Comparison of ENCODE assay signal across 8 cellular contexts in the genomic region with DNA sequence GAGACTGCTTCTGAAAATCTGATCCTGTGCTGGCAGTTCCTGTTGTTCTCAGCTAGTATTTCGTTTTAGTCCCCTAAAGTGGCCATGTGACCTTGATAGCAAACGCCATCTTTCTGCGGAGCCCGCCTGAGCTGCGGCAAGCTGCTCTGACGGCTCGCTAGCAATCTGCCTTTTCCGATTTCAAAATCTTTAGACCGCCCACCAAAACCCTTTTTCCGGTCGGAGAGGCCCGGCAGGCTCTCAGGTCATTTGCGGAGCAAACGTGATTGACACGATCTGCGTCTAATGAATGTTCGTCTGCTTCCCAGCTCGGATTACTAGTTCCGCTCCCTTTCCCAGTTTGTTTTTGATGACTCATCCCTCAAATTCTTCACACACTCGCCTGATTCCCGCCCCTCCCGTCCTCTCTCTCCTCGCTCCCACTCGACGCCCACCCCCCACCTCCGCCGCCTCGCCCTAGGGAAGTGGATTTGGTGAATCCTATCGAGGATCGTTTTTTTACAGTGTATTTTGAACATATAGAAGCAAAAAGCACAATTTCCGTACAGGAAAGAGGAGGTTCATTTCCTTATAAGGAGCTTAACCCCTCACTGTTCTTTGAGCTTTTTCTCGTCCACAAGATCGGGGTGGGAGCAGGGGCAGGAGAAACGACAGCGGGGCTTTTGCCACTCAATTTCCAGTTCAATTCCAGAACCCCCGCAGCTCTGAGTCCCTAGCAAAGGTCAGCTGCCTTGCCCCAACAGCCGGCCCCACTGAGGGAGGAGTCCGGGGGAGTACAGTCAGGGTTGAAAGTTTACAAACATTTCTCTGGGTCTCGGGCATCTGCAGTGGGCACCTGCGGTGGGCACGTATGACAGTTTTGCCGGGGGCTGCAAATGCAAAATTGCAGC. TPM values are rescaled to one million over a fixed set of nuclear protein-coding genes. Genes with fewer than 3 reads are reported as not detected.
DNase-seq lines count a peak whose midpoint lies in the region; FAIRE-seq lines count a peak whose summit lies in the region.

No MANE protein-coding gene starts in this region.

- in situ Hi-C loops in HAP-1 (cut with MboI; ENCODE audit: low sequenced_read_pairs), result loop anchor here (25.0 kb wide), 1 partner anchor 720 kb away; no protein-coding TSS in a partner anchor

- peak overlapping the region; percentile 98 for H3K27ac Mint-ChIP-seq in activated naive CD4-positive, alpha-beta T cell treated with anti-CD3 and anti-CD28 coated beads, Interleukin-2, amount 50 U/mL, for 24 hours

- H3K9me3 Mint-ChIP-seq in activated naive CD4-positive, alpha-beta T cell treated with anti-CD3 and anti-CD28 coated beads, Interleukin-2, amount 50 U/mL, for 24 hours, result no peaks in the 10 kb centered on the region

- H3K36me3 ChIP-seq in HAP-1 (replicated peaks) (no peaks in the 10 kb centered on the region), MG63 (no peaks in the 10 kb centered on the region), SK-N-MC (ENCODE audit: insufficient read depth, low read length) (no peaks in the 10 kb centered on the region)

- H3K4me3 ChIP-seq in HAP-1 (peak overlapping the region; percentile 32), MG63 (peak overlapping the region; percentile 66), SK-N-MC (peak overlapping the region; percentile 60)

- H3K4me1 Mint-ChIP-seq in activated naive CD4-positive, alpha-beta T cell treated with anti-CD3 and anti-CD28 coated beads, Interleukin-2, amount 50 U/mL, for 24 hours, result peaks cover 19% of the 10 kb centered on the region

- DNase-seq in HAP-1 (ENCODE audit: low spot score in 2 of 2), result peak; percentile 96 to 99
- DNase-seq in MG63, result peak; percentile 91
- peak; percentile 79 for DNase-seq in SK-N-MC (ENCODE audit: low read depth, low spot score)
- DNase-seq in globus pallidus (ENCODE audit: low spot score), result peak; percentile 94
- DNase-seq in non-pigmented ciliary epithelial cell (ENCODE audit: low read depth), result peak; percentile 88
- DNase-seq in superior temporal gyrus (ENCODE audit: extremely low spot score), result peak; percentile 95

- no peaks in the 10 kb centered on the region for H3K36me3 Mint-ChIP-seq in activated naive CD4-positive, alpha-beta T cell treated with anti-CD3 and anti-CD28 coated beads, Interleukin-2, amount 50 U/mL, for 24 hours

- peak overlapping the region; percentile 96 for H3K27ac ChIP-seq in SK-N-MC

- H3K9ac ChIP-seq in SK-N-MC (ENCODE audit: insufficient read length), result peak overlapping the region; percentile 75

- peaks cover 31% of the 10 kb centered on the region for H3K4me1 ChIP-seq in HAP-1

- H3K4me3 Mint-ChIP-seq in activated naive CD4-positive, alpha-beta T cell treated with anti-CD3 and anti-CD28 coated beads, Interleukin-2, amount 50 U/mL, for 24 hours, result peak overlapping the region; percentile 92

- no peaks in the 10 kb centered on the region for H3K27me3 Mint-ChIP-seq in activated naive CD4-positive, alpha-beta T cell treated with anti-CD3 and anti-CD28 coated beads, Interleukin-2, amount 50 U/mL, for 24 hours

- peak; percentile 99 for FAIRE-seq in G401.6 (lab: Jason Lieb, UNC)

- H3K9me3 ChIP-seq in HAP-1 (no peaks in the 10 kb centered on the region), MG63 (no peaks in the 10 kb centered on the region), SK-N-MC (ENCODE audit: low read depth, low read length) (no peaks in the 10 kb centered on the region)

- H3K27me3 ChIP-seq in HAP-1 (ENCODE audit: low read depth) (no peaks in the 10 kb centered on the region), MG63 (no peaks in the 10 kb centered on the region)

RNA-seq across cellular contexts. Expression of gene NLGN3, which starts 37.5 kb away (rescaled TPM):
- 0.07 and 0.10 TPM in 2 replicates for total RNA-seq in MG63 (2014; rRNA removed; shearing (Covaris generic); ENCODE audit: low replicate concordance)

RNA-seq across cellular contexts. Expression of gene GJB1, which starts 40.9 kb away (rescaled TPM):
- not detected in 2 replicates for total RNA-seq in MG63 (2014; rRNA removed; shearing (Covaris generic); ENCODE audit: low replicate concordance)

Comparison
In these comparisons a context has a peak if more than half of its experiments do, and no peak if none do; other contexts are left out.
1. Peak in every context shown above with its lines: DNase-seq, H3K4me3 ChIP-seq and H3K27ac ChIP-seq.